Comparison of ENCODE assay signal across 38 cellular contexts in genomic region chr19:13968383-13968935, GRCh38. TPM values are rescaled to one million over a fixed set of nuclear protein-coding genes. Genes with fewer than 3 reads are reported as not detected.
"Had no signal": no experiment of that assay in that cellular context is flagged by ENCODE, and none has a peak within 500 bp of the region (broad histone marks: within the 10 kb centered on the region; RNA-seq: fewer than 3 reads in every experiment).

No MANE protein-coding gene starts in this region.

- H3K4me3 ChIP-seq: adrenal gland, body of pancreas, breast epithelium had no signal

- H3K27me3 ChIP-seq: adrenal gland, body of pancreas, brain microvascular endothelial cell, breast epithelium had no signal

- ATAC-seq: activated CD8-positive, alpha-beta T cell treated with anti-CD3 and anti-CD28 coated beads for 36 hours; activated naive CD4-positive, alpha-beta T cell treated with anti-CD3 and anti-CD28 coated beads, Interleukin-2, amount 50 U/mL, for 72 hours; activated T-cell treated with anti-CD3 and anti-CD28 coated beads, Interleukin-2, amount 50 U/mL, for 72 hours; activated T-helper 17 cell treated with anti-CD3 and anti-CD28 coated beads, Interleukin-2, amount 50 U/mL, for 72 hours; body of pancreas; T-cell; T-helper 17 cell had no signal

- H3K27me3 Mint-ChIP-seq: activated B cell treated with CpG ODN at 0.5 μM for 24 hours; activated CD4-positive, alpha-beta memory T cell treated with anti-CD3 and anti-CD28 coated beads for 36 hours; activated CD4-positive, alpha-beta T cell treated with anti-CD3 and anti-CD28 coated beads, Interleukin-2, amount 10 ng/mL, durations not matched to agents 24 days and 14 days; activated CD8-positive, alpha-beta T cell treated with anti-CD3 and anti-CD28 coated beads for 36 hours; activated naive CD8-positive, alpha-beta T cell treated with anti-CD3 and anti-CD28 coated beads for 36 hours; activated T-cell treated with anti-CD3 and anti-CD28 coated beads, Interleukin-2, amount 50 U/mL, for 24 hours; activated T-helper 17 cell treated with anti-CD3 and anti-CD28 coated beads, Interleukin-2, amount 50 U/mL, for 72 hours; T-cell; T-helper 17 cell had no signal

- H3K36me3 Mint-ChIP-seq: activated naive CD4-positive, alpha-beta T cell treated with anti-CD3 and anti-CD28 coated beads, Interleukin-2, amount 50 U/mL, for 72 hours had no signal

- H3K4me1 Mint-ChIP-seq: activated B cell treated with CpG ODN at 0.5 μM for 24 hours; activated CD4-positive, alpha-beta T cell treated with anti-CD3 and anti-CD28 coated beads, Interleukin-2, amount 10 ng/mL, durations not matched to agents 24 days and 14 days; activated naive CD8-positive, alpha-beta T cell treated with anti-CD3 and anti-CD28 coated beads for 36 hours; activated T-helper 17 cell treated with anti-CD3 and anti-CD28 coated beads, Interleukin-2, amount 50 U/mL, for 72 hours had no signal

- H3K4me3 Mint-ChIP-seq: activated B cell treated with CpG ODN at 0.5 μM for 24 hours; activated CD4-positive, alpha-beta memory T cell treated with anti-CD3 and anti-CD28 coated beads for 36 hours; activated CD4-positive, alpha-beta T cell treated with anti-CD3 and anti-CD28 coated beads, Interleukin-2, amount 10 ng/mL, durations not matched to agents 24 days and 14 days; activated CD8-positive, alpha-beta T cell treated with anti-CD3 and anti-CD28 coated beads for 36 hours; activated naive CD4-positive, alpha-beta T cell treated with anti-CD3 and anti-CD28 coated beads for 36 hours; activated naive CD8-positive, alpha-beta T cell treated with anti-CD3 and anti-CD28 coated beads for 36 hours; activated T-cell treated with anti-CD3 and anti-CD28 coated beads, Interleukin-2, amount 50 U/mL, for 24 hours; activated T-cell treated with anti-CD3 and anti-CD28 coated beads, Interleukin-2, amount 50 U/mL, for 72 hours; activated T-helper 1 cell treated with anti-CD3 and anti-CD28 coated beads, Interleukin-12 subunit alpha, Interleukin-12 subunit beta, Interleukin-2, Interleukin-4 antibody, amounts not matched to agents 30 ng/mL and 10 ng/mL and 1 ng/mL, durations not matched to agents 14 hours and 24 hours and 36 hours; activated T-helper 17 cell treated with anti-CD3 and anti-CD28 coated beads, Interleukin-2, amount 50 U/mL, for 72 hours; T-cell; T-helper 2 cell treated with Interferon-gamma antibody and Interleukin-4, amounts not matched to agents 5 μg/mL and 100 μg/mL, for 36 hours had no signal

- DNase-seq: activated B cell treated with CpG ODN at 0.5 μM for 24 hours; activated CD4-positive, alpha-beta memory T cell treated with anti-CD3 and anti-CD28 coated beads for 36 hours; activated CD4-positive, alpha-beta T cell treated with anti-CD3 and anti-CD28 coated beads for 4 hours; activated CD4-positive, alpha-beta T cell treated with anti-CD3 and anti-CD28 coated beads, Interleukin-2, amount 10 ng/mL, durations not matched to agents 24 days and 14 days; activated CD4-positive, alpha-beta T cell treated with anti-CD3 and anti-CD28 coated beads, Interleukin-2, amount 50 U/mL, for 1 hour; activated CD4-positive, alpha-beta T cell treated with anti-CD3 and anti-CD28 coated beads, Interleukin-2, amount 50 U/mL, for 4 hours; activated CD4-positive, CD25-positive, alpha-beta regulatory T cell treated with anti-CD3 and anti-CD28 coated beads, Interleukin-2, amount 50 U/mL, for 72 hours; activated CD8-positive, alpha-beta memory T cell treated with anti-CD3 and anti-CD28 coated beads, Interleukin-2, amount 50 U/mL, for 4 hours; activated CD8-positive, alpha-beta T cell treated with anti-CD3 and anti-CD28 coated beads for 36 hours; activated effector memory CD4-positive, alpha-beta T cell treated with anti-CD3 and anti-CD28 coated beads, Interleukin-2, amount 50 U/mL, for 16 hours; activated gamma-delta T cell treated with Interleukin-2 at 50 U/mL for 16 hours; activated naive CD4-positive, alpha-beta T cell; activated naive CD4-positive, alpha-beta T cell treated with anti-CD3 and anti-CD28 coated beads for 36 hours; activated naive CD4-positive, alpha-beta T cell treated with anti-CD3 and anti-CD28 coated beads, Interleukin-2, amount 50 U/mL, for 16 hours; activated naive CD8-positive, alpha-beta T cell treated with anti-CD3 and anti-CD28 coated beads for 36 hours; activated T-cell treated with anti-CD3 and anti-CD28 coated beads for 4 hours; activated T-cell treated with anti-CD3 and anti-CD28 coated beads, Interleukin-2, amount 50 U/mL, for 24 hours; activated T-cell treated with anti-CD3 and anti-CD28 coated beads, Interleukin-2, amount 50 U/mL, for 72 hours; adrenal gland; amniotic stem cell; aorta; body of pancreas; brain microvascular endothelial cell; central memory CD4-positive, alpha-beta T cell; T-cell; T-helper 17 cell; T-helper 9 cell had no signal

- FAIRE-seq: astrocyte, TTC549 had no signal

- H3K9me3 ChIP-seq: adrenal gland, body of pancreas, breast epithelium had no signal

- H3K27ac ChIP-seq: adrenal gland, body of pancreas, brain microvascular endothelial cell, breast epithelium, VCaP had no signal

- H3K4me1 ChIP-seq: adrenal gland, body of pancreas, breast epithelium had no signal

- H3K27ac Mint-ChIP-seq: activated B cell treated with CpG ODN at 0.5 μM for 24 hours; activated CD4-positive, alpha-beta memory T cell treated with anti-CD3 and anti-CD28 coated beads for 36 hours; activated CD4-positive, alpha-beta T cell treated with anti-CD3 and anti-CD28 coated beads, Interleukin-2, amount 10 ng/mL, durations not matched to agents 24 days and 14 days; activated CD8-positive, alpha-beta T cell treated with anti-CD3 and anti-CD28 coated beads for 36 hours; activated naive CD4-positive, alpha-beta T cell treated with anti-CD3 and anti-CD28 coated beads for 36 hours; activated naive CD8-positive, alpha-beta T cell treated with anti-CD3 and anti-CD28 coated beads for 36 hours; activated T-cell treated with anti-CD3 and anti-CD28 coated beads, Interleukin-2, amount 50 U/mL, for 24 hours; activated T-cell treated with anti-CD3 and anti-CD28 coated beads, Interleukin-2, amount 50 U/mL, for 72 hours; activated T-helper 1 cell treated with anti-CD3 and anti-CD28 coated beads, Interleukin-12 subunit alpha, Interleukin-12 subunit beta, Interleukin-2, Interleukin-4 antibody, amounts not matched to agents 30 ng/mL and 10 ng/mL and 1 ng/mL, durations not matched to agents 14 hours and 24 hours and 36 hours; activated T-helper 17 cell treated with anti-CD3 and anti-CD28 coated beads, Interleukin-2, amount 50 U/mL, for 72 hours; T-cell; T-helper 17 cell; T-helper 2 cell treated with Interferon-gamma antibody and Interleukin-4, amounts not matched to agents 5 μg/mL and 100 μg/mL, for 36 hours had no signal

- H3K9me3 Mint-ChIP-seq: activated B cell treated with CpG ODN at 0.5 μM for 24 hours; activated CD4-positive, alpha-beta memory T cell treated with anti-CD3 and anti-CD28 coated beads for 36 hours; activated CD4-positive, alpha-beta T cell treated with anti-CD3 and anti-CD28 coated beads, Interleukin-2, amount 10 ng/mL, durations not matched to agents 24 days and 14 days; activated CD8-positive, alpha-beta T cell treated with anti-CD3 and anti-CD28 coated beads for 36 hours; activated naive CD4-positive, alpha-beta T cell treated with anti-CD3 and anti-CD28 coated beads for 36 hours; activated naive CD4-positive, alpha-beta T cell treated with anti-CD3 and anti-CD28 coated beads, Interleukin-2, amount 50 U/mL, for 72 hours; activated naive CD8-positive, alpha-beta T cell treated with anti-CD3 and anti-CD28 coated beads for 36 hours; activated T-cell treated with anti-CD3 and anti-CD28 coated beads, Interleukin-2, amount 50 U/mL, for 24 hours; activated T-cell treated with anti-CD3 and anti-CD28 coated beads, Interleukin-2, amount 50 U/mL, for 72 hours; activated T-helper 1 cell treated with anti-CD3 and anti-CD28 coated beads, Interleukin-12 subunit alpha, Interleukin-12 subunit beta, Interleukin-2, Interleukin-4 antibody, amounts not matched to agents 30 ng/mL and 10 ng/mL and 1 ng/mL, durations not matched to agents 14 hours and 24 hours and 36 hours; activated T-helper 17 cell treated with anti-CD3 and anti-CD28 coated beads, Interleukin-2, amount 50 U/mL, for 72 hours; T-cell; T-helper 2 cell treated with Interferon-gamma antibody and Interleukin-4, amounts not matched to agents 5 μg/mL and 100 μg/mL, for 36 hours had no signal

RNA-seq across cellular contexts. Expression of gene PODNL1, which starts 30.2 kb away (rescaled TPM):
- total RNA-seq: activated B cell treated with CpG ODN at 0.5 μM for 24 hours; activated CD4-positive, alpha-beta T cell treated with anti-CD3 and anti-CD28 coated beads, Interleukin-2, amount 10 ng/mL, durations not matched to agents 24 days and 14 days; activated CD8-positive, alpha-beta T cell treated with anti-CD3 and anti-CD28 coated beads for 36 hours; activated naive CD8-positive, alpha-beta T cell treated with anti-CD3 and anti-CD28 coated beads for 36 hours; activated T-helper 1 cell treated with anti-CD3 and anti-CD28 coated beads, Interleukin-12 subunit alpha, Interleukin-12 subunit beta, Interleukin-2, Interleukin-4 antibody, amounts not matched to agents 30 ng/mL and 10 ng/mL and 1 ng/mL, durations not matched to agents 14 hours and 24 hours and 36 hours had no signal

RNA-seq across cellular contexts. Expression of gene RLN3, which starts 59.5 kb away (rescaled TPM):
- total RNA-seq: activated B cell treated with CpG ODN at 0.5 μM for 24 hours; activated CD4-positive, alpha-beta memory T cell treated with anti-CD3 and anti-CD28 coated beads for 36 hours; activated CD4-positive, alpha-beta T cell treated with anti-CD3 and anti-CD28 coated beads, Interleukin-2, amount 10 ng/mL, durations not matched to agents 24 days and 14 days; activated CD8-positive, alpha-beta memory T cell treated with anti-CD3 and anti-CD28 coated beads for 36 hours; activated CD8-positive, alpha-beta T cell treated with anti-CD3 and anti-CD28 coated beads for 36 hours; activated naive CD4-positive, alpha-beta T cell treated with anti-CD3 and anti-CD28 coated beads for 36 hours; activated naive CD4-positive, alpha-beta T cell treated with anti-CD3 and anti-CD28 coated beads, Interleukin-2, amount 50 U/mL, for 72 hours; activated naive CD8-positive, alpha-beta T cell treated with anti-CD3 and anti-CD28 coated beads for 36 hours; activated T-cell treated with anti-CD3 and anti-CD28 coated beads, Interleukin-2, amount 50 U/mL, for 72 hours; activated T-helper 1 cell treated with anti-CD3 and anti-CD28 coated beads, Interleukin-12 subunit alpha, Interleukin-12 subunit beta, Interleukin-2, Interleukin-4 antibody, amounts not matched to agents 30 ng/mL and 10 ng/mL and 1 ng/mL, durations not matched to agents 14 hours and 24 hours and 36 hours; activated T-helper 17 cell treated with anti-CD3 and anti-CD28 coated beads, Interleukin-2, amount 50 U/mL, for 72 hours; adrenal gland; aorta; astrocyte; body of pancreas; breast epithelium; cardiac septum; T-cell; T-helper 1 cell treated with Interleukin-12 subunit alpha and Interleukin-12 subunit beta and Interleukin-4 antibody, amounts not matched to agents 30 ng/mL and 1 ng/mL, for 36 hours; T-helper 17 cell had no signal
- polyA plus RNA-seq: adrenal gland, aorta had no signal
